20 cellular contexts compared by ENCODE assay signal in the genomic region with DNA sequence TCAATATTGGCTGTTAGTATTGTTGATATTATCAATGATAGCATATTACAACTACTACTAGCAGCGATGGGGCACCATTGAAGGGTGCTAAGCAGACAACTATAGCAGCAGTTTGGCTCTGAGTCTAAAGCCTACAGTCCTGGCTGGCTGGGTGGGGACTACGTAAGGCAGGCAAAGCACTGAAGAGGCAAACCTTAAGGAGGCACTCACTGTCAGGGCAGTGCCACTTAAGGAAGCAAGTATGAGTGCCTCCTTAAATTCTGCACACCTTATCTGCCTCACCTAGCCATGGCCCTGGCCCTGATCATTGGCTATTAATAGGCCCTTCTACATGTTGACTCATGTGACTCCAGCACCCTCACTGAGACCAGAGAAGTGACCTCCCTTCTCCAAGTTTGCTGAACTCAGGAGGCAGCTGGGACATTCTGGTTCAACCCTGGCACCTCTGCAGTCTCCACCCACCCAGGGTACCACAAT. TPM values are rescaled to one million over a fixed set of nuclear protein-coding genes. Genes with fewer than 3 reads are reported as not detected.
A peak's percentile ranks its signal among the peaks of the same experiment; 100 is the strongest.
DNase-seq lines count a peak whose midpoint lies in the region; ATAC-seq, FAIRE-seq and TF ChIP-seq lines count a peak whose summit lies in the region.
"Had no signal": no experiment of that assay in that cellular context is flagged by ENCODE, and none has a peak within 500 bp of the region (broad histone marks: within the 10 kb centered on the region; RNA-seq: fewer than 3 reads in every experiment).

No MANE protein-coding gene starts in this region.

- H3K4me1 Mint-ChIP-seq in HFFc6 (ENCODE audit: low read depth): peaks cover 85% of the 10 kb centered on the region
- H3K4me1 Mint-ChIP-seq in activated naive CD4-positive, alpha-beta T cell treated with anti-CD3 and anti-CD28 coated beads, Interleukin-2, amount 10 ng/mL, durations not matched to agents 7 days and 5 days: peaks cover 23% of the 10 kb centered on the region
- H3K4me1 Mint-ChIP-seq: natural killer cell had no signal

- no peak overlapping the region for H3K4me3 Mint-ChIP-seq in HFFc6
- no peak overlapping the region for H3K4me3 Mint-ChIP-seq in activated naive CD4-positive, alpha-beta T cell treated with anti-CD3 and anti-CD28 coated beads, Interleukin-2, amount 10 ng/mL, durations not matched to agents 7 days and 5 days
- H3K4me3 Mint-ChIP-seq: activated CD4-positive, alpha-beta T cell treated with anti-CD3 and anti-CD28 coated beads, Interleukin-2, amount 10 ng/mL, durations not matched to agents 24 days and 14 days; activated T-cell treated with anti-CD3 and anti-CD28 coated beads, Interleukin-2, amount 50 U/mL, for 72 hours; natural killer cell had no signal

- ATAC-seq in heart right ventricle (peak; percentile 38 to 95 (median 87)), psoas muscle (peak; percentile 69 to 77 (median 74))
- ATAC-seq: activated T-cell treated with anti-CD3 and anti-CD28 coated beads, Interleukin-2, amount 50 U/mL, for 72 hours; natural killer cell had no signal

- CTCF ChIA-PET in activated naive CD4-positive, alpha-beta T cell treated with anti-CD3 and anti-CD28 coated beads, Interleukin-2, amount 10 ng/mL, durations not matched to agents 7 days and 5 days (lab: Charles Lee): no interaction called here

- H3K27ac Mint-ChIP-seq in HFFc6: peak overlapping the region; percentile 82; the same call in 1 of the 2 replicates
- H3K27ac Mint-ChIP-seq in activated naive CD4-positive, alpha-beta T cell treated with anti-CD3 and anti-CD28 coated beads, Interleukin-2, amount 10 ng/mL, durations not matched to agents 7 days and 5 days: no peak overlapping the region
- H3K27ac Mint-ChIP-seq: natural killer cell had no signal

- TF ChIP-seq CTCF in HFFc6 (IDR thresholded peaks at IDR 0.05): no peak
- no peak for TF ChIP-seq CTCF in heart right ventricle (IDR thresholded peaks at IDR 0.05)
- no peak for TF ChIP-seq CTCF in psoas muscle (IDR thresholded peaks at IDR 0.05)

- FAIRE-seq in RCC 7860 (lab: Jason Lieb, UNC): no peak

- H3K4me3 ChIP-seq in heart right ventricle (no peak overlapping the region), psoas muscle (no peak overlapping the region)
- H3K4me3 ChIP-seq: esophagus muscularis mucosa, prostate gland had no signal

- no peaks in the 10 kb centered on the region for H3K27me3 ChIP-seq in heart right ventricle
- no peaks in the 10 kb centered on the region for H3K27me3 ChIP-seq in psoas muscle (ENCODE audit: insufficient read depth in 3 of 3, low read length in 2 of 3)
- H3K27me3 ChIP-seq: esophagus muscularis mucosa had no signal

- peak overlapping the region in 2 of 10 donors; percentile 7 to 31 for H3K27ac ChIP-seq in heart right ventricle
- peak overlapping the region; percentile 89 for H3K27ac ChIP-seq in psoas muscle
- H3K27ac ChIP-seq: prostate gland had no signal

- DNase-seq in HFFc6 (no peak), RCC 7860 (ENCODE audit: low spot score) (peak; percentile 25), heart right ventricle (peak in 1 of 2 donors; percentile 29), psoas muscle (no peak), iPS-NIHi11 (ENCODE audit: low spot score) (no peak)
- DNase-seq in stimulated activated CD4-positive, alpha-beta T cell treated with anti-CD3 and anti-CD28 coated beads, Interleukin-2, amount 100 ng/mL, for 48 hours: no peak
- no peak for DNase-seq in activated naive CD4-positive, alpha-beta T cell (lab: John Stamatoyannopoulos, UW)
- DNase-seq in activated naive CD4-positive, alpha-beta T cell treated with anti-CD3 and anti-CD28 coated beads, Interleukin-2, amount 10 ng/mL, durations not matched to agents 7 days and 5 days: no peak
- DNase-seq: activated CD4-positive, alpha-beta T cell treated with anti-CD3 and anti-CD28 coated beads, Interleukin-2, amount 10 ng/mL, durations not matched to agents 24 days and 14 days; activated T-cell treated with anti-CD3 and anti-CD28 coated beads, Interleukin-2, amount 50 U/mL, for 72 hours; amniotic stem cell; cortex of kidney; hippocampal formation; KBM-7; natural killer cell; NCI-H1436; NCI-H345; SK-N-SH had no signal

- H3K27me3 Mint-ChIP-seq in HFFc6 (ENCODE audit: insufficient read depth): no peaks in the 10 kb centered on the region
- H3K27me3 Mint-ChIP-seq in activated naive CD4-positive, alpha-beta T cell treated with anti-CD3 and anti-CD28 coated beads, Interleukin-2, amount 10 ng/mL, durations not matched to agents 7 days and 5 days: peaks cover 65% of the 10 kb centered on the region

- H3K36me3 ChIP-seq in heart right ventricle (no peaks in the 10 kb centered on the region), psoas muscle (ENCODE audit: insufficient read depth in 1 of 2, low read depth in 1 of 2) (no peaks in the 10 kb centered on the region)
- H3K36me3 ChIP-seq: esophagus muscularis mucosa, prostate gland had no signal

- no peaks in the 10 kb centered on the region for H3K9me3 Mint-ChIP-seq in HFFc6
- peaks cover 3% of the 10 kb centered on the region for H3K9me3 Mint-ChIP-seq in activated naive CD4-positive, alpha-beta T cell treated with anti-CD3 and anti-CD28 coated beads, Interleukin-2, amount 10 ng/mL, durations not matched to agents 7 days and 5 days
- H3K9me3 Mint-ChIP-seq: activated CD4-positive, alpha-beta T cell treated with anti-CD3 and anti-CD28 coated beads, Interleukin-2, amount 10 ng/mL, durations not matched to agents 24 days and 14 days; activated T-cell treated with anti-CD3 and anti-CD28 coated beads, Interleukin-2, amount 50 U/mL, for 72 hours; natural killer cell had no signal

- 45 to 62% methylated on average over 2 of the region's 2 CpGs for WGBS in heart right ventricle, 2 donors
- 31 to 58% (median 48%) methylated on average over 2 of the region's 2 CpGs for WGBS in psoas muscle, 3 donors

- intact Hi-C loops in heart right ventricle (cut with DNase I) (no loop called here), psoas muscle (cut with DNase I) (loop anchor here (2.0 to 5.0 kb wide), 2 partner anchors 47 to 57 kb away; no protein-coding TSS in a partner anchor)

- peaks cover 0 to 28% (median 5%) of the 10 kb centered on the region in 9 donors for H3K4me1 ChIP-seq in heart right ventricle
- H3K4me1 ChIP-seq in psoas muscle: peaks cover 41% of the 10 kb centered on the region
- H3K4me1 ChIP-seq: prostate gland had no signal

- 0 out of 2 replicates have a peak, but pooled peaks cover 4% of the 10 kb centered on the region for H3K36me3 Mint-ChIP-seq in HFFc6 (ENCODE audit: low read depth)
- H3K36me3 Mint-ChIP-seq in activated naive CD4-positive, alpha-beta T cell treated with anti-CD3 and anti-CD28 coated beads, Interleukin-2, amount 10 ng/mL, durations not matched to agents 7 days and 5 days: peaks cover 5% of the 10 kb centered on the region
- H3K36me3 Mint-ChIP-seq: natural killer cell had no signal

- H3K9me3 ChIP-seq in heart right ventricle (no peaks in the 10 kb centered on the region), psoas muscle (no peaks in the 10 kb centered on the region)
- H3K9me3 ChIP-seq: esophagus muscularis mucosa, prostate gland, SK-N-SH had no signal

RNA-seq across cellular contexts. Expression of a gene that starts 20.6 kb away (rescaled TPM):
- total RNA-seq in HFFc6 (2021; fragmentation: NEBNext Ultra II Directional; extraction: Animal tissue kit (Norgen Biotek cat#: 25700)): 1 to 10 TPM in 4 of 6 experiments, under 1 TPM in 2; 0.78 to 2.1 (median 1.7) TPM
- total RNA-seq in heart right ventricle: 1 to 10 TPM in 1 of 10 donors, under 1 TPM in 9; 0.15 to 2.8 (median 0.23) TPM
- under 1 TPM; 0.37 to 0.52 TPM for polyA plus RNA-seq in heart right ventricle
- 1 to 10 TPM in 1 of 4 donors, under 1 TPM in 3; 0.24 to 1.4 (median 0.37) TPM for total RNA-seq in psoas muscle
- polyA plus RNA-seq in psoas muscle: under 1 TPM; 0.01 to 0.65 (median 0.21) TPM

Comparison
In these comparisons a context has a peak if more than half of its experiments do, and no peak if none do; other contexts are left out.
1. intact Hi-C loops: an anchor here in psoas muscle (2.0 to 5.0 kb wide); none called in heart right ventricle.